7 cellular contexts compared by ENCODE assay signal in the genomic region with DNA sequence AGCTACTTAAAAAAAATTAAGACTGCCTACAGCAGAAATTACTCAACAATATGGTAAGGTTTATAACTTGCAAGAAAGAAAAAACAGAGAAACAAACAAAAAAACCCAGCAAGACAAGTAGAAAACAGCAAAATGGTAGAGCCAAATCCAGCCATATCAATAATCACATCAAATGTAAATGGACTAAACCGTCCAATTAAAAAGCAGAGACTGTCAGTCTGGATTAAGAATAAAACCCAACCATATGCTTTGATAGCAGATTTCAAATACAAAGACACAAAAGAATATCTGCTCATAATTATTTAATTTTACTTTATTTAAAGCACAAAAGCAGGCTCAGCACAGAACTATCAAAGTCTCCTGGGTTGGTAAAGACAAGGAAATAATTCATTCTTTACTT.
"Had no signal": no experiment of that assay in that cellular context is flagged by ENCODE, and none has a peak within 500 bp of the region (broad histone marks: within the 10 kb centered on the region; RNA-seq: fewer than 3 reads in every experiment).

No MANE protein-coding gene starts in this region.

- H3K4me3 ChIP-seq: GM12878 had no signal

- ATAC-seq: GM12878 had no signal

- DNase-seq: GDM1, GF-D8 had no signal

- FAIRE-seq: GM12878, GM12891, GM12892, GM18507, GM19239 had no signal
